ENCODE assay signal across 20 cellular contexts in the genomic region with DNA sequence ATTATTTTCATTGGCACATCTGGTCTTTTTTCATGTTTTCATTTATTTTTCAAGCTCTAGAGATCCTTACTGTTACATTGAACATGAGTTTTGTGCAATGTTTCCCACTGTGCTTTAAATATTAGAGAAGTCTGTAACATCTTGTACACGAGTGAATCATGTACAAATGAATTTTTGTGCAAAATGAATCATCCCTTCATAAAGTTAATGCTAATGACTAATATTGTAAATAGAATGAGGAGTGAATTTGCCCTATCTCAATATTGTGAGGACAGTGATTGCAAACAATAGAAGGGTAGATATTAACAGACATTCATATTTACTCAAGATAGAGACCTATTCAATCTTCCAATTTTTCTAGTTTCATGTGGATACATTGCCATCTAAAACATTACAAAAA.
"Had no signal": no experiment of that assay in that cellular context is flagged by ENCODE, and none has a peak within 500 bp of the region (broad histone marks: within the 10 kb centered on the region; RNA-seq: fewer than 3 reads in every experiment).

No MANE protein-coding gene starts in this region.

- FAIRE-seq: small intestine had no signal

- H3K4me3 ChIP-seq: tibial nerve, vagina had no signal

- H3K27me3 ChIP-seq: tibial nerve, vagina had no signal

- H3K4me1 ChIP-seq: tibial nerve, vagina had no signal

- H3K36me3 ChIP-seq: tibial nerve, vagina had no signal

- H3K9me3 ChIP-seq: vagina had no signal

- H3K27ac ChIP-seq: tibial nerve, vagina had no signal

- DNase-seq: activated CD4-positive, alpha-beta T cell treated with anti-CD3 and anti-CD28 coated beads, Interleukin-2, amount 50 U/mL, for 4 hours; activated CD4-positive, CD25-positive, alpha-beta regulatory T cell treated with anti-CD3 and anti-CD28 coated beads, Interleukin-2, amount 50 U/mL, for 72 hours; activated naive CD4-positive, alpha-beta T cell; activated naive CD8-positive, alpha-beta T cell treated with anti-CD3 and anti-CD28 coated beads, Interleukin-2, amount 50 U/mL, for 24 hours; activated T-cell treated with anti-CD3 and anti-CD28 coated beads for 4 hours; effector memory CD8-positive, alpha-beta T cell; erythroblast; hippocampal formation; left ventricle myocardium superior; posterior cingulate gyrus; retina; small intestine; stimulated activated CD4-positive, alpha-beta T cell treated with anti-CD3 and anti-CD28 coated beads, Interleukin-4, amount 100 ng/mL, for 24 hours; stimulated activated CD8-positive, alpha-beta memory T cell treated with anti-CD3 and anti-CD28 coated beads, Interleukin-4, amount 100 ng/mL, for 48 hours; stimulated activated naive CD4-positive, alpha-beta T cell treated with Interleukin-2 at 50 U/mL for 16 hours; substantia nigra; T-helper 1 cell; T1000 had no signal
